Comparison of ENCODE assay signal across 10 cellular contexts in the genomic region with DNA sequence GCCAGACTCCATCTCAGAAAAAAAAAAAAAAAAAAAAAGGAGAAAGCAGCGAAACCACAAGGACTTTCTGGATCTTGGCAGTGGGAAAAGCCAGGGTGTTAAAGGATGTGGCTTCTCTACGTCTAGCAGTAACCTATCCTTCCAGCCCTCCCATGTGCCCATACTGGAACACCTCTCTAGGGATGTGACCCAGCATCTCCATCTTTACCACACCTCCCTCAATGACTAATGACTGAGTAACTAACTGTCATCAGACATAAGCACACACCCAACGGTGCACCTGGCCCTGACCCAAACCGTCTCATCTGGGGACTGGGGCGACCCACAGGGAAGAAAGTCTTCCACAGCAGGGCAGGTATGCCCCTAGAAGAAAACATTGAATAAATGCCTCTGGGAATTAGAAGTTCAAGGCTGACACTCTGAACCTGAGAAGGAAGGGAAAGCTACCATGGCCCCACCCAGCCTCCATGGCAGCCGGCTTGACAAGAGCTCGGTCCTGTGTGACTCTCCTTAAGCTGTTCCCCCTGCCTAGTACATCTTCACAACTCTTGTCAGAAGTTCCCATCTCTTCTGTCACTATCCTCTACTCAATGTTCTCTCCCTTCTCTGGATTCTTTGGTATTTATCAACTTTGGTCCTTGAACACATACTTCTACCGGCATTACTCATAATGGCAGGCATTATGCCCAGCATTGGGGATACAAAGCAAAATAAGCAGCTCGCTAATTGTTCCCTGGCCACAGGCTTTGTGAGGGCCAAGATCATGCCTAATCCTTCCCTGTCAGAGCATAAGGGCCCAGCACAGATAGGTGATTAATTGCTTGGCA. TPM values are rescaled to one million over a fixed set of nuclear protein-coding genes. Genes with fewer than 3 reads are reported as not detected.
DNase-seq lines count a peak whose midpoint lies in the region; ATAC-seq and TF ChIP-seq lines count a peak whose summit lies in the region.
"Had no signal": no experiment of that assay in that cellular context is flagged by ENCODE, and none has a peak within 500 bp of the region (broad histone marks: within the 10 kb centered on the region; RNA-seq: fewer than 3 reads in every experiment).

No MANE protein-coding gene starts in this region.

- no peaks in the 10 kb centered on the region for H3K4me1 Mint-ChIP-seq in GM23338
- peaks cover 7% of the 10 kb centered on the region for H3K4me1 Mint-ChIP-seq in activated CD8-positive, alpha-beta T cell treated with anti-CD3 and anti-CD28 coated beads, Interleukin-2, amount 10 ng/mL, durations not matched to agents 7 days and 5 days (ENCODE audit: low read depth)

- H3K9me3 Mint-ChIP-seq in GM23338, result no peaks in the 10 kb centered on the region
- H3K9me3 Mint-ChIP-seq in activated CD8-positive, alpha-beta T cell treated with anti-CD3 and anti-CD28 coated beads, Interleukin-2, amount 10 ng/mL, durations not matched to agents 7 days and 5 days (ENCODE audit: insufficient read depth), result no peaks in the 10 kb centered on the region
- H3K9me3 Mint-ChIP-seq: dendritic cell treated with granulocyte-macrophage colony-stimulating factor and Interleukin-4, amounts not matched to agents 40 ng/mL and 50 ng/mL, for 4 days had no signal

- H3K36me3 ChIP-seq in GM23338 (ENCODE audit: insufficient read depth), result peaks cover 83% of the 10 kb centered on the region

- no peaks in the 10 kb centered on the region for H3K79me2 ChIP-seq in GM23338 (replicated peaks; ENCODE audit: insufficient read depth)

- no peak overlapping the region for H3K27ac Mint-ChIP-seq in GM23338
- H3K27ac Mint-ChIP-seq in activated CD8-positive, alpha-beta T cell treated with anti-CD3 and anti-CD28 coated beads, Interleukin-2, amount 10 ng/mL, durations not matched to agents 7 days and 5 days, result peak overlapping the region; percentile 2
- H3K27ac Mint-ChIP-seq: dendritic cell treated with granulocyte-macrophage colony-stimulating factor and Interleukin-4, amounts not matched to agents 40 ng/mL and 50 ng/mL, for 4 days had no signal

- no peak overlapping the region for H3K4me3 Mint-ChIP-seq in GM23338
- no peak overlapping the region for H3K4me3 Mint-ChIP-seq in activated CD8-positive, alpha-beta T cell treated with anti-CD3 and anti-CD28 coated beads, Interleukin-2, amount 10 ng/mL, durations not matched to agents 7 days and 5 days
- H3K4me3 Mint-ChIP-seq: dendritic cell treated with granulocyte-macrophage colony-stimulating factor and Interleukin-4, amounts not matched to agents 40 ng/mL and 50 ng/mL, for 4 days had no signal

- no peaks in the 10 kb centered on the region for H3K4me1 ChIP-seq in GM23338 (ENCODE audit: insufficient read depth)

- no peaks in the 10 kb centered on the region for H3K27me3 ChIP-seq in GM23338 (ENCODE audit: insufficient read depth)

- CTCF ChIA-PET in activated CD8-positive, alpha-beta T cell treated with anti-CD3 and anti-CD28 coated beads, Interleukin-2, amount 10 ng/mL, durations not matched to agents 7 days and 5 days (lab: Charles Lee), result interaction anchor here (1.4 kb wide), 1 partner anchor 56 kb away, joined by 3 read pairs; no protein-coding TSS in a partner anchor

- peak; percentile 99 for DNase-seq in A172 (ENCODE audit: low spot score)
- no peak for DNase-seq in GM23338 (ENCODE audit: low spot score)
- DNase-seq in activated CD8-positive, alpha-beta T cell treated with anti-CD3 and anti-CD28 coated beads, Interleukin-2, amount 10 ng/mL, durations not matched to agents 7 days and 5 days, result no peak
- peak; percentile 71 for DNase-seq in fibroblast of pulmonary artery (ENCODE audit: low read depth)
- no peak for DNase-seq in OCI-M2 (lab: John Stamatoyannopoulos, UW; ENCODE audit: unreplicated experiment)
- no peak for DNase-seq in UCSD-AML1 (lab: John Stamatoyannopoulos, UW; ENCODE audit: unreplicated experiment)
- DNase-seq in DMS 273 (lab: John Stamatoyannopoulos, UW; ENCODE audit: unreplicated experiment), result no peak
- DNase-seq: NCI-H69 had no signal

- peaks cover 27% of the 10 kb centered on the region for H4K20me1 ChIP-seq in GM23338 (replicated peaks; ENCODE audit: insufficient read depth)

- H2AFZ ChIP-seq in GM23338, result no peak overlapping the region

- POLR2A ChIA-PET in activated CD8-positive, alpha-beta T cell treated with anti-CD3 and anti-CD28 coated beads, Interleukin-2, amount 10 ng/mL, durations not matched to agents 7 days and 5 days (lab: Charles Lee), result no interaction called here

- no peak for TF ChIP-seq CTCF in GM23338 (conservative IDR thresholded peaks at IDR 0.05; ENCODE audit: low read depth in 2 of 2)
- no peak for TF ChIP-seq CTCF in fibroblast of pulmonary artery (IDR thresholded peaks at IDR 0.05; ENCODE audit: low read length, missing control alignments)

- peaks cover 20% of the 10 kb centered on the region; the same call in 1 of the 2 replicates for H3F3A ChIP-seq in GM23338 (replicated peaks; ENCODE audit: low read depth)

- H3K9me2 ChIP-seq in GM23338 (ENCODE audit: insufficient read depth), result no peaks in the 10 kb centered on the region

- H3K4me2 ChIP-seq in GM23338, result no peak overlapping the region

- peaks cover 3% of the 10 kb centered on the region for H3K27me3 Mint-ChIP-seq in GM23338 (ENCODE audit: insufficient read depth, low read depth, poor library complexity)
- H3K27me3 Mint-ChIP-seq in activated CD8-positive, alpha-beta T cell treated with anti-CD3 and anti-CD28 coated beads, Interleukin-2, amount 10 ng/mL, durations not matched to agents 7 days and 5 days (ENCODE audit: low read depth), result no peaks in the 10 kb centered on the region
- H3K27me3 Mint-ChIP-seq: dendritic cell treated with granulocyte-macrophage colony-stimulating factor and Interleukin-4, amounts not matched to agents 40 ng/mL and 50 ng/mL, for 4 days had no signal

- no peak for ATAC-seq in GM23338
- no peak for ATAC-seq in activated CD8-positive, alpha-beta T cell treated with anti-CD3 and anti-CD28 coated beads, Interleukin-2, amount 10 ng/mL, durations not matched to agents 7 days and 5 days
- no peak for ATAC-seq in GM19463 (IDR thresholded peaks at IDR 0.05; ENCODE audit: unreplicated experiment)

- H3K36me3 Mint-ChIP-seq in GM23338 (ENCODE audit: low read depth), result peaks cover 89% of the 10 kb centered on the region
- peaks cover 77% of the 10 kb centered on the region for H3K36me3 Mint-ChIP-seq in activated CD8-positive, alpha-beta T cell treated with anti-CD3 and anti-CD28 coated beads, Interleukin-2, amount 10 ng/mL, durations not matched to agents 7 days and 5 days (ENCODE audit: low read depth)

- H3K27ac ChIP-seq in GM23338 (ENCODE audit: low read depth), result no peak overlapping the region

- H3K4me3 ChIP-seq in GM23338 (no peak overlapping the region), fibroblast of pulmonary artery (replicated peaks; ENCODE audit: low read depth, low read length) (no peak overlapping the region)

TF ChIP-seq in GM23338, 12 proteins besides CTCF, POLR2A, EP300 and RAD21:
- TF ChIP-seq EZH2 (IDR thresholded peaks at IDR 0.05; ENCODE audit: low read depth, unreplicated experiment), result no peak
- peak; percentile 18 for TF ChIP-seq EZH2phosphoT487 (IDR thresholded peaks at IDR 0.05; ENCODE audit: unreplicated experiment)
- no peak for TF ChIP-seq JUNB (IDR thresholded peaks at IDR 0.05; ENCODE audit: unreplicated experiment)
TF ChIP-seq in GM23338: peak in this region for 1.

RNA-seq across cellular contexts. Expression of a gene that starts 14.8 kb away (rescaled TPM):
- total RNA-seq in A172 (2014; rRNA removed; shearing (Covaris generic)), result 2.0 and 3.1 TPM in 2 replicates
- 3.3 and 4.2 TPM in 2 replicates for total RNA-seq in GM23338 (2014; rRNA removed; shearing (Covaris generic))
- 2.4 and 2.6 TPM in 2 replicates for polyA plus RNA-seq in GM23338 (2016; fragmentation: Nextera tagmentation; extraction: Ambion mirVana)
- total RNA-seq in activated CD8-positive, alpha-beta T cell treated with anti-CD3 and anti-CD28 coated beads, Interleukin-2, amount 10 ng/mL, durations not matched to agents 7 days and 5 days, result 1 to 10 TPM; 8.6 to 9.9 TPM

RNA-seq across cellular contexts. Expression of a gene that starts 20.0 kb away (rescaled TPM):
- total RNA-seq in A172 (2014; rRNA removed; shearing (Covaris generic)), result 113 and 116 TPM in 2 replicates
- 109 and 118 TPM in 2 replicates for total RNA-seq in GM23338 (2014; rRNA removed; shearing (Covaris generic))
- polyA plus RNA-seq in GM23338 (2016; fragmentation: Nextera tagmentation; extraction: Ambion mirVana), result 21.3 and 25.9 TPM in 2 replicates
- 10 to 100 TPM; 75.2 to 78.2 TPM for total RNA-seq in activated CD8-positive, alpha-beta T cell treated with anti-CD3 and anti-CD28 coated beads, Interleukin-2, amount 10 ng/mL, durations not matched to agents 7 days and 5 days

RNA-seq across cellular contexts. Expression of a gene that starts 20.7 kb away (rescaled TPM):
- 0.34 and 2.3 TPM in 2 replicates for total RNA-seq in A172 (2014; rRNA removed; shearing (Covaris generic))
- total RNA-seq in GM23338 (2014; rRNA removed; shearing (Covaris generic)), result 0.42 and 2.7 TPM in 2 replicates
- polyA plus RNA-seq in GM23338 (2016; fragmentation: Nextera tagmentation; extraction: Ambion mirVana), result 0.36 and 1.2 TPM in 2 replicates
- 1 to 10 TPM; 2.8 TPM for total RNA-seq in activated CD8-positive, alpha-beta T cell treated with anti-CD3 and anti-CD28 coated beads, Interleukin-2, amount 10 ng/mL, durations not matched to agents 7 days and 5 days

RNA-seq across cellular contexts. Expression of a gene that starts 21.5 kb away (rescaled TPM):
- 7.9 and 8.6 TPM in 2 replicates for total RNA-seq in A172 (2014; rRNA removed; shearing (Covaris generic))
- total RNA-seq in GM23338 (2014; rRNA removed; shearing (Covaris generic)), result 0.66 and 0.97 TPM in 2 replicates
- polyA plus RNA-seq in GM23338 (2016; fragmentation: Nextera tagmentation; extraction: Ambion mirVana), result 1.3 and 1.5 TPM in 2 replicates
- 10 to 100 TPM in 1 of 2 experiments, 1 to 10 TPM in 1; 9.1 to 11.0 TPM for total RNA-seq in activated CD8-positive, alpha-beta T cell treated with anti-CD3 and anti-CD28 coated beads, Interleukin-2, amount 10 ng/mL, durations not matched to agents 7 days and 5 days

RNA-seq across cellular contexts. Expression of a gene that starts 32.8 kb away (rescaled TPM):
- total RNA-seq in A172 (2014; rRNA removed; shearing (Covaris generic)), result 133 and 135 TPM in 2 replicates
- total RNA-seq in GM23338 (2014; rRNA removed; shearing (Covaris generic)), result 41.9 and 50.5 TPM in 2 replicates
- 32.3 and 33.6 TPM in 2 replicates for polyA plus RNA-seq in GM23338 (2016; fragmentation: Nextera tagmentation; extraction: Ambion mirVana)
- 10 to 100 TPM; 27.7 to 29.8 TPM for total RNA-seq in activated CD8-positive, alpha-beta T cell treated with anti-CD3 and anti-CD28 coated beads, Interleukin-2, amount 10 ng/mL, durations not matched to agents 7 days and 5 days

Comparison
In these comparisons a context has a peak if more than half of its experiments do, and no peak if none do; other contexts are left out.
1. DNase-seq: peak in A172 (single experiment) and fibroblast of pulmonary artery (single experiment); none in GM23338 (single experiment), activated CD8-positive, alpha-beta T cell treated with anti-CD3 and anti-CD28 coated beads, Interleukin-2, amount 10 ng/mL, durations not matched to agents 7 days and 5 days (single experiment), OCI-M2 (single experiment), UCSD-AML1 (single experiment) and DMS 273 (single experiment).